ENCODE assay signal across 23 cellular contexts in genomic region chr11:85027346-85027745, GRCh38.
"Had no signal": no experiment of that assay in that cellular context is flagged by ENCODE, and none has a peak within 500 bp of the region (broad histone marks: within the 10 kb centered on the region; RNA-seq: fewer than 3 reads in every experiment).

No MANE protein-coding gene starts in this region.

- ATAC-seq: mucosa of descending colon; natural killer cell; stimulated activated memory B cell treated with anti-CD40 and anti-IgM and Interleukin-4, amounts not matched to agents 10 μg/mL and 1 μg/mL and 100 μg/mL, for 72 hours had no signal

- H3K4me3 ChIP-seq: colonic mucosa, esophagus squamous epithelium, heart left ventricle, mucosa of descending colon, ovary, prostate gland, spleen, tibial artery, upper lobe of left lung, vagina had no signal

- DNase-seq: colonic mucosa; dermis blood vessel endothelial cell; esophagus squamous epithelium; foreskin fibroblast; heart left ventricle; hippocampal formation; kidney glomerular epithelial cell; mammary epithelial cell; natural killer cell; nucleus accumbens; ovary; spleen; stimulated activated CD4-positive, alpha-beta T cell treated with anti-CD3 and anti-CD28 coated beads, Interleukin-15, amount 100 ng/mL, for 24 hours; stimulated activated CD4-positive, alpha-beta T cell treated with anti-CD3 and anti-CD28 coated beads, Interleukin-1b, Interleukin-23, amount 100 ng/mL, for 48 hours; stimulated activated CD4-positive, alpha-beta T cell treated with anti-CD3 and anti-CD28 coated beads, Interleukin-4, amount 100 ng/mL, for 24 hours; tibial artery had no signal

- H3K4me1 ChIP-seq: colonic mucosa, esophagus squamous epithelium, heart left ventricle, prostate gland, spleen, tibial artery, upper lobe of left lung, vagina had no signal

- H3K9me3 ChIP-seq: colonic mucosa, heart left ventricle, mucosa of descending colon, ovary, prostate gland, tibial artery, upper lobe of left lung, vagina had no signal

- H3K36me3 ChIP-seq: colonic mucosa, esophagus squamous epithelium, heart left ventricle, ovary, prostate gland, spleen, tibial artery, upper lobe of left lung, vagina had no signal

- H3K27ac ChIP-seq: colonic mucosa, esophagus squamous epithelium, heart left ventricle, ovary, prostate gland, spleen, tibial artery, upper lobe of left lung, vagina had no signal

- H3K4me1 Mint-ChIP-seq: natural killer cell, neural crest cell had no signal

- H3K9me3 Mint-ChIP-seq: neural crest cell had no signal

- H3K27me3 Mint-ChIP-seq: stimulated activated memory B cell treated with anti-CD40 and anti-IgM and Interleukin-4, amounts not matched to agents 10 μg/mL and 1 μg/mL and 100 μg/mL, for 72 hours; stimulated activated naive CD8-positive, alpha-beta T cell treated with anti-CD3 and anti-CD28 coated beads, Interleukin-15, Interleukin-2, amounts not matched to agents 100 ng/mL and 50 ng/mL, for 24 hours had no signal

- H3K27me3 ChIP-seq: colonic mucosa, esophagus squamous epithelium, heart left ventricle, ovary, spleen, tibial artery, upper lobe of left lung, vagina had no signal

- H3K4me3 Mint-ChIP-seq: natural killer cell; neural crest cell; stimulated activated memory B cell treated with anti-CD40 and anti-IgM and Interleukin-4, amounts not matched to agents 10 μg/mL and 1 μg/mL and 100 μg/mL, for 72 hours; stimulated activated naive CD8-positive, alpha-beta T cell treated with anti-CD3 and anti-CD28 coated beads, Interleukin-15, Interleukin-2, amounts not matched to agents 100 ng/mL and 50 ng/mL, for 24 hours had no signal

- H3K27ac Mint-ChIP-seq: natural killer cell; stimulated activated memory B cell treated with anti-CD40 and anti-IgM and Interleukin-4, amounts not matched to agents 10 μg/mL and 1 μg/mL and 100 μg/mL, for 72 hours; stimulated activated naive CD8-positive, alpha-beta T cell treated with anti-CD3 and anti-CD28 coated beads, Interleukin-15, Interleukin-2, amounts not matched to agents 100 ng/mL and 50 ng/mL, for 24 hours had no signal
